In genomic region chr6:133890941-133891813, GRCh38 we compare ENCODE assay signal across 9 cellular contexts. TPM values are rescaled to one million over a fixed set of nuclear protein-coding genes. Genes with fewer than 3 reads are reported as not detected.
A peak's percentile ranks its signal among the peaks of the same experiment; 100 is the strongest.
DNase-seq lines count a peak whose midpoint lies in the region; ATAC-seq and TF ChIP-seq lines count a peak whose summit lies in the region.
"Had no signal": no experiment of that assay in that cellular context is flagged by ENCODE, and none has a peak within 500 bp of the region (broad histone marks: within the 10 kb centered on the region; RNA-seq: fewer than 3 reads in every experiment).

No MANE protein-coding gene starts in this region.

- peaks cover 100% of the 10 kb centered on the region for H3K27me3 ChIP-seq in BE2C

- no peak for TF ChIP-seq CTCF in BE2C (IDR thresholded peaks at IDR 0.05; ENCODE audit: low read depth, low read length)

- no peaks in the 10 kb centered on the region for H3K4me1 ChIP-seq in BE2C

- no peaks in the 10 kb centered on the region for H3K36me3 ChIP-seq in BE2C
- H3K36me3 ChIP-seq: adrenal gland had no signal

- ATAC-seq in Right ventricle myocardium superior (ENCODE audit: poor library complexity) = no peak

- intact Hi-C loops in Right ventricle myocardium superior (cut with DNase I) = no loop called here

- H3K9me3 ChIP-seq in BE2C = no peaks in the 10 kb centered on the region
- H3K9me3 ChIP-seq: adrenal gland had no signal

- DNase-seq in BE2C (peak; percentile 13), HT1080 (ENCODE audit: low read depth) (peak; percentile 20), Right ventricle myocardium superior (peak; percentile 65), pons (ENCODE audit: low spot score) (peak; percentile 3), SKM-1 treated with dmso at 0.1 percent for 144 hours (lab: John Stamatoyannopoulos, UW; ENCODE audit: unreplicated experiment) (no peak), NCI-H1436 treated with DMSO at 0.1 percent for 48 hours (lab: John Stamatoyannopoulos, UW) (no peak)
- peak; percentile 44 to 48 for DNase-seq in activated T-cell treated with anti-CD3 and anti-CD28 coated beads, Interleukin-2, amount 50 U/mL, for 48 hours
- no peak for DNase-seq in activated CD4-positive, CD25-positive, alpha-beta regulatory T cell treated with anti-CD3 and anti-CD28 coated beads, Interleukin-2, amount 50 U/mL, for 72 hours

- H3K4me3 ChIP-seq in BE2C (ENCODE audit: low read depth, low read length) = no peak overlapping the region

RNA-seq across cellular contexts. Expression of gene TCF21, which starts 2.3 kb away (rescaled TPM):
- not detected for polyA plus RNA-seq in BE2C (2012; ENCODE audit: insufficient read depth, insufficient read length, low read depth)
- 0.03 TPM in 1 of 2 replicates, not detected in the other for total RNA-seq in HT1080 (2014; rRNA removed; shearing (Covaris generic))
- polyA plus RNA-seq in HT1080 (2015; cell fraction: cytosol; rRNA removed) = 0.07 TPM in 1 of 2 replicates, not detected in the other
- 0.05 and 0.15 TPM in 2 replicates for polyA plus RNA-seq in HT1080 (2015; cell fraction: nucleus; rRNA removed)
- total RNA-seq in Right ventricle myocardium superior = 4.1 TPM

Comparison
In these comparisons a context has a peak if more than half of its experiments do, and no peak if none do; other contexts are left out.
1. DNase-seq: peak in BE2C (single experiment), HT1080 (single experiment), activated T-cell treated with anti-CD3 and anti-CD28 coated beads, Interleukin-2, amount 50 U/mL, for 48 hours (2 of 2), Right ventricle myocardium superior (single experiment) and pons (single experiment); none in activated CD4-positive, CD25-positive, alpha-beta regulatory T cell treated with anti-CD3 and anti-CD28 coated beads, Interleukin-2, amount 50 U/mL, for 72 hours (single experiment), SKM-1 treated with dmso at 0.1 percent for 144 hours (single experiment) and NCI-H1436 treated with DMSO at 0.1 percent for 48 hours (single experiment).